Comparison of ENCODE assay signal across 20 cellular contexts in the genomic region with DNA sequence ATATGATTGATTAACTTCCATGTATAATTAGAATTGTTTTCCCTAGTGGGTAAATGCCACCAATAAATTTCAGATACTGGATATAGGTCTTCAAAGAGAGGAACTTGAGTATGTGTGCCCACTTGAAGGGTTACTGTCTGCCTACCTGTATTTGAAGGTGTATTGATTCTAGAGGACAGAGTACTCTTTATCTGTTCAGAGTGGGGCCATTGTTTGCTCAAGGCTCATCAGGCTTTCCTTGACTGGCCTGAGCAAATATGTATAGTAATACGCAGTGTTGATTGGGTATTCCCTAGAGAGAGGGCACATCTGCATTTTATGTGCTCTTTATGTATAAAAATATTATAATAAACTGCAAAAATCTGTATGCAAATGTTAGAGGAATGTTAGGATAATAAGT. TPM values are rescaled to one million over a fixed set of nuclear protein-coding genes. Genes with fewer than 3 reads are reported as not detected.
DNase-seq lines count a peak whose midpoint lies in the region; FAIRE-seq and TF ChIP-seq lines count a peak whose summit lies in the region.
"Had no signal": no experiment of that assay in that cellular context is flagged by ENCODE, and none has a peak within 500 bp of the region (broad histone marks: within the 10 kb centered on the region; RNA-seq: fewer than 3 reads in every experiment).

No MANE protein-coding gene starts in this region.

- no peak for TF ChIP-seq CTCF in VCaP (conservative IDR thresholded peaks at IDR 0.05)

- no peak for FAIRE-seq in GM12891 (lab: Jason Lieb, UNC)
- FAIRE-seq: H54, RCC 7860 had no signal

- peak; percentile 1 for DNase-seq in SHP77 (lab: John Stamatoyannopoulos, UW)
- DNase-seq in SHP77 treated with DMSO at 0.1 percent for 48 hours (lab: John Stamatoyannopoulos, UW): no peak
- DNase-seq in NCI-H2029 (lab: John Stamatoyannopoulos, UW): peak; percentile 17
- peak; percentile 69 to 75 for DNase-seq in NCI-H526 (lab: John Stamatoyannopoulos, UW)
- DNase-seq in KG1 (lab: John Stamatoyannopoulos, UW): no peak
- no peak for DNase-seq in GM12891 (ENCODE audit: insufficient read length, low spot score)
- DNase-seq in cerebellar nuclear complex (lab: John Stamatoyannopoulos, UW): no peak
- DNase-seq: AML-193; C1 segment of cervical spinal cord; CD8-positive, alpha-beta T cell; DMS79; NCI-H1105 treated with DMSO at 0.1 percent for 48 hours; NCI-H187 treated with DMSO at 0.1 percent for 48 hours; NCI-H2171 treated with DMSO at 0.1 percent for 48 hours; NCI-H82; OCI-M1 had no signal

- peak overlapping the region; percentile 69 for H3K27ac ChIP-seq in VCaP
- H3K27ac ChIP-seq: KMS-11 had no signal

- TF ChIP-seq POLR2A in GM12891 (IDR thresholded peaks at IDR 0.05; ENCODE audit: low read depth, low read length): no peak

TF ChIP-seq in GM12891, 5 proteins besides CTCF, POLR2A, EP300 and RAD21:
- no peak for TF ChIP-seq SPI1 (IDR thresholded peaks at IDR 0.05; ENCODE audit: low read depth, low read length)
- TF ChIP-seq PAX5 (IDR thresholded peaks at IDR 0.05; ENCODE audit: insufficient read depth, low read length, severe bottlenecking): no peak
- no peak for TF ChIP-seq POU2F2 (IDR thresholded peaks at IDR 0.05; ENCODE audit: low read depth, low read length)

RNA-seq across cellular contexts. Expression of gene RP2, which starts 23.7 kb away (rescaled TPM):
- polyA plus RNA-seq in GM12891 (2012; ENCODE audit: low read depth, missing spikeins): 1.8 TPM

RNA-seq across cellular contexts. Expression of gene JADE3, which starts 51.7 kb away (rescaled TPM):
- 0.39 TPM for polyA plus RNA-seq in GM12891 (2012; ENCODE audit: low read depth, missing spikeins)

Comparison
In these comparisons a context has a peak if more than half of its experiments do, and no peak if none do; other contexts are left out.
1. DNase-seq: peak in SHP77 (2 of 2), NCI-H2029 (single experiment) and NCI-H526 (2 of 2); none in SHP77 treated with DMSO at 0.1 percent for 48 hours (single experiment), KG1 (single experiment), GM12891 (single experiment) and cerebellar nuclear complex (0 of 2).